Comparison of ENCODE assay signal across 35 cellular contexts in the genomic region with DNA sequence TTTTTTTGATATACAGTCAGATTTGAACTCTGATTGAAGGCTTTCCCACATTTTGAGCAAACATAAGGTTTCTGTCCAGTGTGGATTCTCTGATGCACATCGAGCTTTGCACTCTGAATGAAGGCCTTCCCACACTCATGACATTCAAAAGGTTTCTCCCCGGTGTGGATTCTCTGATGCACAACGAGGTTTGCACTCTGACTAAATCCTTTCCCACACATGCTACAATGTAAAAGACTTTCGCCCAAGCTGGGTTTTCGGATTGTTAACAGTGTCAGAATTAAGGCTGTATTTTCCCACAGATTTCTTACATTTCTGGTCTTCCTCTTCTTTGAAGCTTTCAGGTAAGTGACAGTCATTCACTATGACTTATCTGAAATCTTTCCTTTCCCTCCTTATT.
"Had no signal": no experiment of that assay in that cellular context is flagged by ENCODE, and none has a peak within 500 bp of the region (broad histone marks: within the 10 kb centered on the region; RNA-seq: fewer than 3 reads in every experiment).

No MANE protein-coding gene starts in this region.

- DNase-seq: MG63, MM.1S, MV-4-11, NCI-H1048, NCI-H1092, NCI-H1092 treated with DMSO at 0.1 percent for 48 hours, NCI-H1105, NCI-H1105 treated with DMSO at 0.1 percent for 48 hours, NCI-H1417, NCI-H1417 treated with DMSO at 0.1 percent for 48 hours, NCI-H1436, NCI-H1436 treated with DMSO at 0.1 percent for 48 hours, NCI-H146, NCI-H1694, NCI-H1694 treated with DMSO at 0.1 percent for 48 hours, NCI-H187, NCI-H187 treated with DMSO at 0.1 percent for 48 hours, NCI-H1930, NCI-H2029, NCI-H2029 treated with DMSO at 0.1 percent for 48 hours, NCI-H2081, NCI-H2081 treated with DMSO at 0.1 percent for 48 hours, NCI-H2107, NCI-H2171, NCI-H2171 treated with DMSO at 0.1 percent for 48 hours, NCI-H2227 treated with DMSO at 0.1 percent for 48 hours, NCI-H226, NCI-H345, NCI-H446, NCI-H446 treated with DMSO at 0.1 percent for 48 hours, NCI-H510A, NCI-H510A treated with DMSO at 0.1 percent for 48 hours, NCI-H524, NCI-H524 treated with DMSO at 0.1 percent for 48 hours, NCI-H526 had no signal

- H3K9me3 ChIP-seq: MG63 had no signal

- H3K27me3 ChIP-seq: MG63 had no signal

- H3K4me3 ChIP-seq: MG63 had no signal

- H3K36me3 ChIP-seq: MG63 had no signal
